Comparison of ENCODE assay signal across 1 cellular context in genomic region chr16:25223964-25224363, GRCh38.
TF ChIP-seq lines count a peak whose summit lies in the region.

No MANE protein-coding gene starts in this region.

TF ChIP-seq in HepG2, 621 proteins besides CTCF, POLR2A, EP300 and RAD21 (continued from another document):
- TF ChIP-seq SSRP1 (CRISPR knock-in tag; IDR thresholded peaks at IDR 0.05), result no peak
